Comparison of ENCODE assay signal across 13 cellular contexts in genomic region chr17:49715221-49715620, GRCh38. TPM values are rescaled to one million over a fixed set of nuclear protein-coding genes. Genes with fewer than 3 reads are reported as not detected.
DNase-seq lines count a peak whose midpoint lies in the region; ATAC-seq and TF ChIP-seq lines count a peak whose summit lies in the region.
"Had no signal": no experiment of that assay in that cellular context is flagged by ENCODE, and none has a peak within 500 bp of the region (broad histone marks: within the 10 kb centered on the region; RNA-seq: fewer than 3 reads in every experiment).

No MANE protein-coding gene starts in this region.

- no peaks in the 10 kb centered on the region for H3K27me3 ChIP-seq in lower lobe of right lung (ENCODE audit: low read depth)

- H3K4me3 Mint-ChIP-seq in activated T-helper 1 cell treated with anti-CD3 and anti-CD28 coated beads, Interleukin-12 subunit alpha, Interleukin-12 subunit beta, Interleukin-2, Interleukin-4 antibody, amounts not matched to agents 30 ng/mL and 10 ng/mL and 1 ng/mL, durations not matched to agents 14 hours and 24 hours and 36 hours, result peak overlapping the region; percentile 55
- H3K4me3 Mint-ChIP-seq: mesothelial cell of epicardium had no signal

- peaks cover 26% of the 10 kb centered on the region for H3K4me1 Mint-ChIP-seq in activated T-helper 1 cell treated with anti-CD3 and anti-CD28 coated beads, Interleukin-12 subunit alpha, Interleukin-12 subunit beta, Interleukin-2, Interleukin-4 antibody, amounts not matched to agents 30 ng/mL and 10 ng/mL and 1 ng/mL, durations not matched to agents 14 hours and 24 hours and 36 hours (ENCODE audit: low read depth)
- H3K4me1 Mint-ChIP-seq: mesothelial cell of epicardium had no signal

- H3K4me3 ChIP-seq in lower lobe of right lung, result no peak overlapping the region

- DNase-seq in stimulated activated naive CD4-positive, alpha-beta T cell treated with Interleukin-2 at 50 U/mL for 16 hours (lab: John Stamatoyannopoulos, UW), result peak; percentile 49
- DNase-seq in stimulated activated naive CD4-positive, alpha-beta T cell (lab: John Stamatoyannopoulos, UW), result no peak
- no peak for DNase-seq in activated T-helper 1 cell treated with anti-CD3 and anti-CD28 coated beads, Interleukin-12 subunit alpha, Interleukin-12 subunit beta, Interleukin-2, Interleukin-4 antibody, amounts not matched to agents 30 ng/mL and 10 ng/mL and 1 ng/mL, durations not matched to agents 14 hours and 24 hours and 36 hours (ENCODE audit: low spot score)
- no peak for DNase-seq in lower lobe of right lung
- DNase-seq in hippocampal formation (lab: John Stamatoyannopoulos, UW), result no peak
- no peak for DNase-seq in ureter (ENCODE audit: low spot score)
- DNase-seq: NCI-H524, retina, SHP77 had no signal

- H3K36me3 Mint-ChIP-seq in activated T-helper 1 cell treated with anti-CD3 and anti-CD28 coated beads, Interleukin-12 subunit alpha, Interleukin-12 subunit beta, Interleukin-2, Interleukin-4 antibody, amounts not matched to agents 30 ng/mL and 10 ng/mL and 1 ng/mL, durations not matched to agents 14 hours and 24 hours and 36 hours (ENCODE audit: low read depth), result peaks cover 40% of the 10 kb centered on the region

- peak overlapping the region; percentile 65 for H3K27ac ChIP-seq in lower lobe of right lung
- H3K27ac ChIP-seq: C4-2B had no signal

- peaks cover 92% of the 10 kb centered on the region for H3K36me3 ChIP-seq in lower lobe of right lung

- intact Hi-C loops in activated T-helper 1 cell treated with anti-CD3 and anti-CD28 coated beads, Interleukin-12 subunit alpha, Interleukin-12 subunit beta, Interleukin-2, Interleukin-4 antibody, amounts not matched to agents 30 ng/mL and 10 ng/mL and 1 ng/mL, durations not matched to agents 14 hours and 24 hours and 36 hours (cut with micrococcal nuclease), result loop anchor here (1.0 kb wide), 1 partner anchor 24 kb away; no protein-coding TSS in a partner anchor
- intact Hi-C loops in lower lobe of right lung (cut with DNase I), result no loop called here

- H3K27me3 Mint-ChIP-seq in activated T-helper 1 cell treated with anti-CD3 and anti-CD28 coated beads, Interleukin-12 subunit alpha, Interleukin-12 subunit beta, Interleukin-2, Interleukin-4 antibody, amounts not matched to agents 30 ng/mL and 10 ng/mL and 1 ng/mL, durations not matched to agents 14 hours and 24 hours and 36 hours (ENCODE audit: insufficient read depth), result no peaks in the 10 kb centered on the region

- H3K27ac Mint-ChIP-seq in activated T-helper 1 cell treated with anti-CD3 and anti-CD28 coated beads, Interleukin-12 subunit alpha, Interleukin-12 subunit beta, Interleukin-2, Interleukin-4 antibody, amounts not matched to agents 30 ng/mL and 10 ng/mL and 1 ng/mL, durations not matched to agents 14 hours and 24 hours and 36 hours, result peak overlapping the region; percentile 93
- H3K27ac Mint-ChIP-seq: mesothelial cell of epicardium had no signal

- no peak for TF ChIP-seq CTCF in lower lobe of right lung (IDR thresholded peaks at IDR 0.05)

- peak in 1 of 2 donors; percentile 39 for ATAC-seq in lower lobe of right lung
- ATAC-seq in GM21717 (IDR thresholded peaks at IDR 0.05; ENCODE audit: unreplicated experiment), result no peak
- no peak for ATAC-seq in GM18907 (IDR thresholded peaks at IDR 0.05; ENCODE audit: unreplicated experiment)

- no peaks in the 10 kb centered on the region for H3K9me3 Mint-ChIP-seq in activated T-helper 1 cell treated with anti-CD3 and anti-CD28 coated beads, Interleukin-12 subunit alpha, Interleukin-12 subunit beta, Interleukin-2, Interleukin-4 antibody, amounts not matched to agents 30 ng/mL and 10 ng/mL and 1 ng/mL, durations not matched to agents 14 hours and 24 hours and 36 hours
- H3K9me3 Mint-ChIP-seq: mesothelial cell of epicardium had no signal

- H3K9me3 ChIP-seq in lower lobe of right lung, result no peaks in the 10 kb centered on the region

- H3K4me1 ChIP-seq in lower lobe of right lung, result no peaks in the 10 kb centered on the region

RNA-seq across cellular contexts. Expression of gene SLC35B1, which starts 7.5 kb away (rescaled TPM):
- 71.6 and 75.4 TPM in 2 replicates for total RNA-seq in activated T-helper 1 cell treated with anti-CD3 and anti-CD28 coated beads, Interleukin-12 subunit alpha, Interleukin-12 subunit beta, Interleukin-2, Interleukin-4 antibody, amounts not matched to agents 30 ng/mL and 10 ng/mL and 1 ng/mL, durations not matched to agents 14 hours and 24 hours and 36 hours
- total RNA-seq in lower lobe of right lung, result 38.9 TPM
- 55.5 TPM for total RNA-seq in ureter

RNA-seq across cellular contexts. Expression of gene SPOP, which starts 37.3 kb away (rescaled TPM):
- total RNA-seq in activated T-helper 1 cell treated with anti-CD3 and anti-CD28 coated beads, Interleukin-12 subunit alpha, Interleukin-12 subunit beta, Interleukin-2, Interleukin-4 antibody, amounts not matched to agents 30 ng/mL and 10 ng/mL and 1 ng/mL, durations not matched to agents 14 hours and 24 hours and 36 hours, result 58.3 and 61.9 TPM in 2 replicates
- total RNA-seq in lower lobe of right lung (81.8 TPM), ureter (107 TPM)

RNA-seq across cellular contexts. Expression of gene FAM117A, which starts 48.7 kb away (rescaled TPM):
- 13.9 and 14.8 TPM in 2 replicates for total RNA-seq in activated T-helper 1 cell treated with anti-CD3 and anti-CD28 coated beads, Interleukin-12 subunit alpha, Interleukin-12 subunit beta, Interleukin-2, Interleukin-4 antibody, amounts not matched to agents 30 ng/mL and 10 ng/mL and 1 ng/mL, durations not matched to agents 14 hours and 24 hours and 36 hours
- total RNA-seq in lower lobe of right lung (16.4 TPM), ureter (12.4 TPM)
